Comparison of ENCODE assay signal across 24 cellular contexts in the genomic region with DNA sequence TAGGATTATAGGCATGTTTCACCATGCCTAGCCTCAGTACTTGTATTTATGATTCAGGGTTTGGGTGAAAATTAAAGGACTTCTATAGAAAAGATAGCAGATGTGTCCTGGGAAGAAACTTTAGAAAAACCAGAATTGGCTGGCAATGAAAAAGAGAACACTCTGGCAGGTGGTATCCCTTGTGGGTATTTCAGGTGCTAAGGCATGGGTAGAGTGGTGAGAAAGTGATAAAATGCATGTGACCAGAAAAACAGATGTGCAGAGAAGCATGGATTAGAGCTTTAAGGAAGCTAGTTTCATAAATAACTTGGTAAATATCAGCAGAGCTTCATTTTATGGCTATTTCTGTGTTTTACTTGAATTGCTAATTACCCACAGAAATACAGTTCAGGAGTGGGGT.
DNase-seq lines count a peak whose midpoint lies in the region; ATAC-seq and TF ChIP-seq lines count a peak whose summit lies in the region.
"Had no signal": no experiment of that assay in that cellular context is flagged by ENCODE, and none has a peak within 500 bp of the region (broad histone marks: within the 10 kb centered on the region; RNA-seq: fewer than 3 reads in every experiment).

No MANE protein-coding gene starts in this region.

- no peaks in the 10 kb centered on the region for H3K9me2 ChIP-seq in MM.1S (replicated peaks; ENCODE audit: insufficient read depth, low read length)

- H3K4me1 ChIP-seq in MM.1S (ENCODE audit: low read length) (peaks cover 7% of the 10 kb centered on the region; the same call in 1 of the 2 replicates), foreskin keratinocyte (peaks cover 4% of the 10 kb centered on the region), mucosa of descending colon (ENCODE audit: low read depth) (no peaks in the 10 kb centered on the region)
- H3K4me1 ChIP-seq: BE2C, BLaER1 had no signal

- intact Hi-C loops in mucosa of descending colon (cut with DNase I, micrococcal nuclease) = no loop called here

- H3K27me3 ChIP-seq in MM.1S (replicated peaks; ENCODE audit: insufficient read depth, low read length) (no peaks in the 10 kb centered on the region), foreskin keratinocyte (no peaks in the 10 kb centered on the region)
- H3K27me3 ChIP-seq: BE2C, BLaER1 had no signal

- H4K20me1 ChIP-seq in MM.1S (ENCODE audit: insufficient read depth, low read length) = no peaks in the 10 kb centered on the region
- H4K20me1 ChIP-seq: BLaER1 had no signal

- H3K27ac ChIP-seq in MM.1S (ENCODE audit: low read length) (peak overlapping the region; percentile 14; the same call in 1 of the 2 replicates), foreskin keratinocyte (no peak overlapping the region)
- H3K27ac ChIP-seq: BLaER1 had no signal

- H3K36me3 ChIP-seq in MM.1S (replicated peaks; ENCODE audit: insufficient read depth, low read length) = no peaks in the 10 kb centered on the region
- H3K36me3 ChIP-seq in mucosa of descending colon (ENCODE audit: low read depth) = no peaks in the 10 kb centered on the region
- H3K36me3 ChIP-seq: BE2C, BLaER1 had no signal

- H3K9me3 ChIP-seq in MM.1S (replicated peaks; ENCODE audit: insufficient read depth, low read length) = 0 out of 2 replicates have a peak, but pooled peaks cover 3% of the 10 kb centered on the region
- no peaks in the 10 kb centered on the region for H3K9me3 ChIP-seq in mucosa of descending colon
- H3K9me3 ChIP-seq: BE2C, BLaER1 had no signal

- ATAC-seq in foreskin keratinocyte (peak; percentile 33), HG03159 (IDR thresholded peaks at IDR 0.05; ENCODE audit: unreplicated experiment) (no peak), mucosa of descending colon (no peak)
- ATAC-seq: GM12878 had no signal

- H3K4me3 ChIP-seq in MM.1S (ENCODE audit: low read length) = no peak overlapping the region
- H3K4me3 ChIP-seq in mucosa of descending colon = no peak overlapping the region
- H3K4me3 ChIP-seq: BLaER1, GM12878 had no signal

- no peak overlapping the region for H2AFZ ChIP-seq in MM.1S (ENCODE audit: low read length)

- peak; percentile 54 for DNase-seq in MM.1S
- DNase-seq in RPMI8226 = peak; percentile 63
- peak in 1 of 2 donors; percentile 47 for DNase-seq in foreskin keratinocyte
- no peak for DNase-seq in kidney tubule cell (ENCODE audit: low spot score)
- DNase-seq in mucosa of descending colon = no peak
- DNase-seq in NCI-H446 (lab: John Stamatoyannopoulos, UW) = no peak
- DNase-seq: 8988T; ACHN; BE2C; C1 segment of cervical spinal cord; CD4-positive, alpha-beta memory T cell; CD4-positive, CD25-positive, alpha-beta regulatory T cell; CD8-positive, alpha-beta memory T cell; COR-L47; DMS 273 treated with DMSO at 0.1 percent for 48 hours; DMS153; DMS53; DMS79; DND-41; EL; GDM1 had no signal

- H3K9ac ChIP-seq in MM.1S (ENCODE audit: low read length) = no peak overlapping the region
- H3K9ac ChIP-seq: BLaER1 had no signal

- TF ChIP-seq CTCF in MM.1S (IDR thresholded peaks at IDR 0.05; ENCODE audit: low read length) = no peak
- no peak for TF ChIP-seq CTCF in foreskin keratinocyte (conservative IDR thresholded peaks at IDR 0.05)
- no peak for TF ChIP-seq CTCF in mucosa of descending colon (IDR thresholded peaks at IDR 0.05)

- H3K4me2 ChIP-seq in MM.1S (ENCODE audit: low read depth, low read length) = peak overlapping the region; percentile 13; the same call in 1 of the 2 replicates
- H3K4me2 ChIP-seq: BLaER1 had no signal

- no peaks in the 10 kb centered on the region for H3F3A ChIP-seq in MM.1S (ENCODE audit: insufficient read depth, low read length)

- no peaks in the 10 kb centered on the region for H3K79me2 ChIP-seq in MM.1S (ENCODE audit: low read length)

Comparison
In these comparisons a context has a peak if more than half of its experiments do, and no peak if none do; other contexts are left out.
1. DNase-seq: peak in MM.1S (single experiment) and RPMI8226 (single experiment); none in kidney tubule cell (single experiment), mucosa of descending colon (0 of 3) and NCI-H446 (0 of 2).